ENCODE assay signal across 8 cellular contexts in genomic region chr1:64686828-64687724, GRCh38. TPM values are rescaled to one million over a fixed set of nuclear protein-coding genes. Genes with fewer than 3 reads are reported as not detected.
DNase-seq lines count a peak whose midpoint lies in the region; ATAC-seq and TF ChIP-seq lines count a peak whose summit lies in the region.

No MANE protein-coding gene starts in this region.

- no peaks in the 10 kb centered on the region for H3K4me1 Mint-ChIP-seq in activated naive CD8-positive, alpha-beta T cell treated with anti-CD3 and anti-CD28 coated beads, Interleukin-2, amount 50 U/mL, for 24 hours

- no peaks in the 10 kb centered on the region for H3K36me3 Mint-ChIP-seq in activated naive CD8-positive, alpha-beta T cell treated with anti-CD3 and anti-CD28 coated beads, Interleukin-2, amount 50 U/mL, for 24 hours (ENCODE audit: low read depth)

- peak; percentile 41 to 55 for DNase-seq in AML-193 (lab: John Stamatoyannopoulos, UW)
- peak; percentile 15 for DNase-seq in NCI-H774 (lab: John Stamatoyannopoulos, UW)
- DNase-seq in activated naive CD8-positive, alpha-beta T cell treated with anti-CD3 and anti-CD28 coated beads, Interleukin-2, amount 50 U/mL, for 24 hours, result peak; percentile 8
- DNase-seq in Right ventricle myocardium superior, result no peak
- peak; percentile 38 for DNase-seq in retina

- no peak overlapping the region for H3K4me3 Mint-ChIP-seq in activated naive CD8-positive, alpha-beta T cell treated with anti-CD3 and anti-CD28 coated beads, Interleukin-2, amount 50 U/mL, for 24 hours

- intact Hi-C loops in Right ventricle myocardium superior (cut with DNase I), result loop anchor here (5.0 kb wide), 1 partner anchor 135 kb away; no protein-coding TSS in a partner anchor

- ATAC-seq in HG03159 (IDR thresholded peaks at IDR 0.05; ENCODE audit: unreplicated experiment) (peak; percentile 86), Right ventricle myocardium superior (ENCODE audit: poor library complexity) (peak; percentile 81), HG03196 (IDR thresholded peaks at IDR 0.05; ENCODE audit: unreplicated experiment) (no peak)
- peak; percentile 57 for ATAC-seq in activated naive CD8-positive, alpha-beta T cell treated with anti-CD3 and anti-CD28 coated beads, Interleukin-2, amount 50 U/mL, for 24 hours

- H3K9me3 Mint-ChIP-seq in activated naive CD8-positive, alpha-beta T cell treated with anti-CD3 and anti-CD28 coated beads, Interleukin-2, amount 50 U/mL, for 24 hours, result no peaks in the 10 kb centered on the region

- TF ChIP-seq CTCF in GM12874 (IDR thresholded peaks at IDR 0.05; ENCODE audit: insufficient read depth, low read depth, low read length), result peak; percentile 56

- no peaks in the 10 kb centered on the region for H3K27me3 Mint-ChIP-seq in activated naive CD8-positive, alpha-beta T cell treated with anti-CD3 and anti-CD28 coated beads, Interleukin-2, amount 50 U/mL, for 24 hours

- no peak overlapping the region for H3K27ac Mint-ChIP-seq in activated naive CD8-positive, alpha-beta T cell treated with anti-CD3 and anti-CD28 coated beads, Interleukin-2, amount 50 U/mL, for 24 hours

RNA-seq across cellular contexts. Expression of gene RAVER2, which starts 57.8 kb away (rescaled TPM):
- total RNA-seq in Right ventricle myocardium superior, result 30.1 TPM
